15 cellular contexts compared by ENCODE assay signal in the genomic region with DNA sequence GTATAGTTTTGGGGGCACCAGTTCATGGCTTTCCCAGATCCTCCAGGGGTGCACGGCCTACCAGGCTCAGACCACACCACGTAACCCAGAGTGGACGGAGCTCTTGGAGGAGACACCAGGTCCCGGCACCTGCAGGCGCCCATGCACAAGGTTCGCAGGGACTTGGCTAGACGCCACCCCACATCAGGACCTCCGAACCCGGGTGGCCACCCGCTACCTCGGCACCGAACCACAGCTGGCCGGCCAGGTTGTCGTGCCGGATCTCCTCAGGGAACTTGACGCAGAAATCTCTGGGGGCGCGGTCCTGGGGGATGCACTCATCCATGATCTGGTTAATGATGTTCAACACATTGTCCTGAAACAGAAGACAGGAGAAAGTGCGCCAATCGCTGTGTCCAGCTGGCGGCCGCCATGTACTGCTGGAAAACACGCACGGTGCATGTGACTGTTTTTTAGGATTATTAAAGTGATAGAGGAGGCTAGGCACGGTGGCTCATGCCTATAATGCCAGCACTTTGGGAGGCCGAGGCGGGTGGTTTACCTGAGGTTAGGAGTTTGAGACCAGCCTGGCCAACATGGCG.
A peak's percentile ranks its signal among the peaks of the same experiment; 100 is the strongest.
DNase-seq lines count a peak whose midpoint lies in the region; ATAC-seq and TF ChIP-seq lines count a peak whose summit lies in the region.
"Had no signal": no experiment of that assay in that cellular context is flagged by ENCODE, and none has a peak within 500 bp of the region (broad histone marks: within the 10 kb centered on the region; RNA-seq: fewer than 3 reads in every experiment).

No MANE protein-coding gene starts in this region.

- H3K4me3 Mint-ChIP-seq in progenitor cell of endocrine pancreas (ENCODE audit: low read depth): no peak overlapping the region
- H3K4me3 Mint-ChIP-seq: B cell; stimulated activated naive CD8-positive, alpha-beta T cell treated with anti-CD3 and anti-CD28 coated beads, Interleukin-15, amount 100 ng/mL, for 72 hours had no signal

- H3K36me3 ChIP-seq in right atrium auricular region (no peaks in the 10 kb centered on the region), left ventricle myocardium inferior (no peaks in the 10 kb centered on the region), hepatocyte (replicated peaks; ENCODE audit: insufficient read depth, low read depth) (no peaks in the 10 kb centered on the region)
- H3K36me3 ChIP-seq: uterus had no signal

- H3K9me2 ChIP-seq in hepatocyte (replicated peaks; ENCODE audit: insufficient read depth): no peaks in the 10 kb centered on the region

- H3K9me3 ChIP-seq in right atrium auricular region (no peaks in the 10 kb centered on the region), left ventricle myocardium inferior (replicated peaks) (peaks cover 11% of the 10 kb centered on the region), hepatocyte (ENCODE audit: low read depth) (no peaks in the 10 kb centered on the region)
- H3K9me3 ChIP-seq: uterus had no signal

- H3K79me2 ChIP-seq in hepatocyte: no peaks in the 10 kb centered on the region

- DNase-seq in right atrium auricular region (ENCODE audit: low spot score) (peak; percentile 42), left ventricle myocardium inferior (no peak), hepatocyte (ENCODE audit: low spot score) (peak; percentile 6), progenitor cell of endocrine pancreas (ENCODE audit: low spot score, unreplicated experiment) (peak; percentile 7), NCI-H2196 treated with DMSO at 0.1 percent for 48 hours (lab: John Stamatoyannopoulos, UW; ENCODE audit: unreplicated experiment) (no peak)
- no peak for DNase-seq in activated naive CD4-positive, alpha-beta T cell (lab: John Stamatoyannopoulos, UW)
- DNase-seq: activated CD4-positive, alpha-beta T cell treated with anti-CD3 and anti-CD28 coated beads for 48 hours; NCI-H510A treated with DMSO at 0.1 percent for 48 hours had no signal

- H3K27me3 ChIP-seq in right atrium auricular region (no peaks in the 10 kb centered on the region), left ventricle myocardium inferior (ENCODE audit: low read depth) (no peaks in the 10 kb centered on the region), hepatocyte (no peaks in the 10 kb centered on the region)
- H3K27me3 ChIP-seq: heart left ventricle, uterus had no signal

- TF ChIP-seq CTCF in right atrium auricular region (IDR thresholded peaks at IDR 0.05) (no peak), left ventricle myocardium inferior (IDR thresholded peaks at IDR 0.05; ENCODE audit: borderline replicate concordance) (no peak), hepatocyte (IDR thresholded peaks at IDR 0.05; ENCODE audit: poor library complexity) (no peak), progenitor cell of endocrine pancreas (IDR thresholded peaks at IDR 0.05; ENCODE audit: unreplicated experiment) (no peak)

- H3K27ac Mint-ChIP-seq in progenitor cell of endocrine pancreas: no peak overlapping the region
- H3K27ac Mint-ChIP-seq: B cell; stimulated activated naive CD8-positive, alpha-beta T cell treated with anti-CD3 and anti-CD28 coated beads, Interleukin-15, amount 100 ng/mL, for 72 hours had no signal

- 96% methylated on average over 28 of the region's 28 CpGs for WGBS in hepatocyte (ENCODE audit: low lambda C conversion rate, missing lambda C conversion rate)

- H3K4me3 ChIP-seq in right atrium auricular region (no peak overlapping the region), left ventricle myocardium inferior (no peak overlapping the region), hepatocyte (no peak overlapping the region)
- H3K4me3 ChIP-seq: heart left ventricle, uterus had no signal

- H3K4me1 ChIP-seq in right atrium auricular region: no peaks in the 10 kb centered on the region
- H3K4me1 ChIP-seq in left ventricle myocardium inferior: no peaks in the 10 kb centered on the region
- no peaks in the 10 kb centered on the region for H3K4me1 ChIP-seq in hepatocyte (ENCODE audit: insufficient read depth)
- H3K4me1 ChIP-seq: heart left ventricle, uterus had no signal

- ATAC-seq in HG03097 (IDR thresholded peaks at IDR 0.05; ENCODE audit: low FRiP score, unreplicated experiment): no peak
- ATAC-seq: HCT116; stimulated activated naive CD8-positive, alpha-beta T cell treated with anti-CD3 and anti-CD28 coated beads, Interleukin-15, amount 100 ng/mL, for 72 hours had no signal

- intact Hi-C loops in left ventricle myocardium inferior (cut with micrococcal nuclease): no loop called here

- H3K9me3 Mint-ChIP-seq in progenitor cell of endocrine pancreas (ENCODE audit: low read depth): no peaks in the 10 kb centered on the region

- H2AFZ ChIP-seq in hepatocyte: no peak overlapping the region

- H3K4me2 ChIP-seq in hepatocyte: no peak overlapping the region

- H3K27me3 Mint-ChIP-seq in progenitor cell of endocrine pancreas: peaks cover 5% of the 10 kb centered on the region
- H3K27me3 Mint-ChIP-seq: stimulated activated naive CD8-positive, alpha-beta T cell treated with anti-CD3 and anti-CD28 coated beads, Interleukin-15, amount 100 ng/mL, for 72 hours had no signal

- H3K4me1 Mint-ChIP-seq in progenitor cell of endocrine pancreas (ENCODE audit: low read depth): no peaks in the 10 kb centered on the region
- H3K4me1 Mint-ChIP-seq: B cell; stimulated activated naive CD8-positive, alpha-beta T cell treated with anti-CD3 and anti-CD28 coated beads, Interleukin-15, amount 100 ng/mL, for 72 hours had no signal

- no peaks in the 10 kb centered on the region for H4K20me1 ChIP-seq in hepatocyte (ENCODE audit: insufficient read depth, poor library complexity, severe bottlenecking)

- no peaks in the 10 kb centered on the region for H3K36me3 Mint-ChIP-seq in progenitor cell of endocrine pancreas (ENCODE audit: insufficient read depth)

- H3K27ac ChIP-seq in right atrium auricular region (no peak overlapping the region), left ventricle myocardium inferior (replicated peaks) (no peak overlapping the region), hepatocyte (no peak overlapping the region)
- H3K27ac ChIP-seq: heart left ventricle, RWPE1, uterus had no signal

Comparison
In these comparisons a context has a peak if more than half of its experiments do, and no peak if none do; other contexts are left out.
1. DNase-seq: peak in right atrium auricular region (single experiment), hepatocyte (single experiment) and progenitor cell of endocrine pancreas (single experiment); none in left ventricle myocardium inferior (single experiment), NCI-H2196 treated with DMSO at 0.1 percent for 48 hours (single experiment) and activated naive CD4-positive, alpha-beta T cell (0 of 4).